ENCODE assay signal across 1 cellular context in genomic region chr11:111977141-111978027, GRCh38.
TF ChIP-seq lines count a peak whose summit lies in the region.

No MANE protein-coding gene starts in this region.

TF ChIP-seq in K562, 482 proteins besides CTCF, POLR2A, EP300 and RAD21:
- TF ChIP-seq ZKSCAN3 (CRISPR knock-in tag; IDR thresholded peaks at IDR 0.05) (no peak), ZBTB33 (CRISPR knock-in tag; IDR thresholded peaks at IDR 0.05) (peak; percentile 49; the same call in 1 of the 2 replicates)
